19 cellular contexts compared by ENCODE assay signal in the genomic region with DNA sequence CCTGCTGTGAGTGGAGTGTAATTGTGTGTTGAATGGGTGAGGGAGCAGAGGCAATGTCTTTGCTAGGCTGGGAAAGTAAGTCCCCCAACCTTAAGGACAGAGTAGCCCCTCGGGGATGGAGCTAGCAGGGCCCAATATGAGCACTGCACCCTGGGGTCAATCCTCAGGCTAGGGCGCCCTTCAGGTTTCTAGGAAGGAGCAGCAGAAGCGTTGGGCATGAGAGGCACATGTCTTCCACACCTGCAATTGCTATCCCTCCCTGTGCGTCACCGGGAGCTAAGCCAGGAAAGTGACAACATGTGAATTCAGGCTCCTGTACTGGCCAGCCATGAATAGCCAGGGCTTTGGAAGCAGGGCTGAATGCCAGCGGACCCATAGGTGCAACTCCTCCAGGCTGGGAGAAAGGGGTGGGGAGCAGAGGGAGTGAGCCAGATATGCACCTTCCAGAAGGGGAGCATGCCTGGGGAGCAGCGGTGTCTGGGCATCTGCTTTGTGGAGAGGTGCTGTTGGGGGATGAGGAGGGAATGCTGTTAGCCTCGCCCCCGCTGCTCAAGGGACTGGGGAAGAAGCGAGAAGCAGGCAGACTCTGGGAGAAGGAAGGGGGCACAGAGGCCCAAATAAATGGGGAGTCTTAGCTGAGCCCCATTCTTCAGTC. TPM values are rescaled to one million over a fixed set of nuclear protein-coding genes. Genes with fewer than 3 reads are reported as not detected.
DNase-seq lines count a peak whose midpoint lies in the region; ATAC-seq, FAIRE-seq and TF ChIP-seq lines count a peak whose summit lies in the region.
"Had no signal": no experiment of that assay in that cellular context is flagged by ENCODE, and none has a peak within 500 bp of the region (broad histone marks: within the 10 kb centered on the region; RNA-seq: fewer than 3 reads in every experiment).

No MANE protein-coding gene starts in this region.

- peak; percentile 1 for ATAC-seq in aorta (ENCODE audit: low FRiP score)
- ATAC-seq: T-cell had no signal

- peaks cover 99% of the 10 kb centered on the region for H3K27me3 Mint-ChIP-seq in neural crest cell (ENCODE audit: low read depth)

- H3K9me3 Mint-ChIP-seq in neural crest cell = no peaks in the 10 kb centered on the region
- H3K9me3 Mint-ChIP-seq: activated B cell treated with CpG ODN at 0.5 μM for 24 hours; dendritic cell treated with granulocyte-macrophage colony-stimulating factor and Interleukin-4, amounts not matched to agents 40 ng/mL and 50 ng/mL, for 4 days; T-cell had no signal

- H3K4me1 ChIP-seq in aorta (ENCODE audit: control insufficient read depth in 1 of 2, insufficient read depth in 2 of 2, low read length in 2 of 2) = no peaks in the 10 kb centered on the region

- H3K4me3 ChIP-seq in epithelial cell of proximal tubule (ENCODE audit: low read depth, low read length) = peak overlapping the region; percentile 6
- H3K4me3 ChIP-seq in aorta (ENCODE audit: low read length in 2 of 2) = no peak overlapping the region
- H3K4me3 ChIP-seq: upper lobe of left lung had no signal

- intact Hi-C loops in aorta (cut with DNase I) = loop anchor here in 1 of 2 donors (5.0 kb wide), 1 partner anchor 108 kb away; no protein-coding TSS in a partner anchor

- no peak overlapping the region for H3K27ac ChIP-seq in aorta (ENCODE audit: low read depth in 1 of 2, low read length in 2 of 2)
- H3K27ac ChIP-seq: upper lobe of left lung had no signal

- no peaks in the 10 kb centered on the region for H3K36me3 ChIP-seq in aorta (ENCODE audit: control insufficient read depth in 1 of 2, insufficient read depth in 2 of 2, low read length in 1 of 2)
- H3K36me3 ChIP-seq: upper lobe of left lung had no signal

- FAIRE-seq in D721Med (lab: Jason Lieb, UNC) = no peak
- FAIRE-seq: RCC 7860 had no signal

- H3K27ac Mint-ChIP-seq in neural crest cell (ENCODE audit: unreplicated experiment) = no peak overlapping the region
- H3K27ac Mint-ChIP-seq: activated B cell treated with CpG ODN at 0.5 μM for 24 hours; CD14-positive monocyte; dendritic cell treated with granulocyte-macrophage colony-stimulating factor and Interleukin-4, amounts not matched to agents 40 ng/mL and 50 ng/mL, for 4 days; naive B cell had no signal

- peak overlapping the region; percentile 45 for H3K4me3 Mint-ChIP-seq in neural crest cell
- H3K4me3 Mint-ChIP-seq: activated B cell treated with CpG ODN at 0.5 μM for 24 hours; dendritic cell treated with granulocyte-macrophage colony-stimulating factor and Interleukin-4, amounts not matched to agents 40 ng/mL and 50 ng/mL, for 4 days; T-cell had no signal

- DNase-seq in NCI-H2107 treated with DMSO at 0.1 percent for 48 hours (lab: John Stamatoyannopoulos, UW; ENCODE audit: unreplicated experiment) = peak; percentile 35
- no peak for DNase-seq in NCI-H2107 (lab: John Stamatoyannopoulos, UW)
- DNase-seq in epithelial cell of proximal tubule (ENCODE audit: low read depth) = no peak
- no peak for DNase-seq in neural crest cell (ENCODE audit: low read depth, low spot score)
- DNase-seq in aorta = no peak
- no peak for DNase-seq in hypothalamus (lab: John Stamatoyannopoulos, UW)
- no peak for DNase-seq in NOMO-1 treated with DMSO at 0.1 percent for 48 hours (lab: John Stamatoyannopoulos, UW; ENCODE audit: unreplicated experiment)
- no peak for DNase-seq in D721Med (ENCODE audit: insufficient read length, low spot score)
- DNase-seq: activated B cell treated with CpG ODN at 0.5 μM for 24 hours, activated gamma-delta T cell treated with Interleukin-2 at 50 U/mL for 16 hours, naive B cell, NCI-H2029, T-cell, upper lobe of left lung had no signal

- H3K9me3 ChIP-seq in aorta (ENCODE audit: control insufficient read depth, low read length) = no peaks in the 10 kb centered on the region
- H3K9me3 ChIP-seq: upper lobe of left lung had no signal

- WGBS in aorta, 2 donors = 62 to 77% methylated on average over 10 of the region's 10 CpGs

- H3K27me3 ChIP-seq in aorta (ENCODE audit: control insufficient read depth in 1 of 2, insufficient read depth in 2 of 2, low read length in 1 of 2) = no peaks in the 10 kb centered on the region

- TF ChIP-seq CTCF in epithelial cell of proximal tubule (conservative IDR thresholded peaks at IDR 0.05; ENCODE audit: low read depth, low read length) = no peak
- no peak for TF ChIP-seq CTCF in neural crest cell (conservative IDR thresholded peaks at IDR 0.05)
- TF ChIP-seq CTCF in D721Med (IDR thresholded peaks at IDR 0.05; ENCODE audit: insufficient read depth, missing control alignments) = no peak

- H3K4me1 Mint-ChIP-seq in neural crest cell = peaks cover 3% of the 10 kb centered on the region

- peaks cover 3% of the 10 kb centered on the region for H3K36me3 Mint-ChIP-seq in neural crest cell (ENCODE audit: low read depth)
- H3K36me3 Mint-ChIP-seq: naive B cell, T-cell had no signal

RNA-seq across cellular contexts. Expression of gene HOXC5, which starts 6.0 kb away (rescaled TPM):
- total RNA-seq in epithelial cell of proximal tubule (0.80 and 1.2 TPM in 2 replicates), neural crest cell (3.5 and 3.8 TPM in 2 replicates), aorta (1 to 10 TPM; 3.8 to 3.9 TPM)
- not detected for polyA plus RNA-seq in aorta
- total RNA-seq: activated B cell treated with CpG ODN at 0.5 μM for 24 hours, left ventricle myocardium superior, right cardiac atrium, T-cell had no signal
- polyA plus RNA-seq: CD14-positive monocyte had no signal

RNA-seq across cellular contexts. Expression of gene HOXC6, which starts 10.6 kb away (rescaled TPM):
- total RNA-seq in epithelial cell of proximal tubule (2.7 and 3.2 TPM in 2 replicates), neural crest cell (10.7 and 11.0 TPM in 2 replicates), aorta (10 to 100 TPM; 14.7 to 17.1 TPM)
- 1 to 10 TPM; 1.5 to 3.3 TPM for polyA plus RNA-seq in aorta
- total RNA-seq: activated B cell treated with CpG ODN at 0.5 μM for 24 hours, T-cell had no signal
- polyA plus RNA-seq: CD14-positive monocyte had no signal

RNA-seq across cellular contexts. Expression of gene HOXC4, which starts 14.7 kb away (rescaled TPM):
- total RNA-seq in epithelial cell of proximal tubule = 2.8 and 3.3 TPM in 2 replicates
- total RNA-seq in neural crest cell = 5.6 and 8.3 TPM in 2 replicates
- 10 to 100 TPM; 10.1 to 18.4 TPM for total RNA-seq in aorta
- polyA plus RNA-seq in aorta = 1 to 10 TPM; 1.4 to 1.8 TPM
- total RNA-seq: left ventricle myocardium superior had no signal
- polyA plus RNA-seq: CD14-positive monocyte had no signal

RNA-seq across cellular contexts. Expression of gene HOXC8, which starts 30.1 kb away (rescaled TPM):
- total RNA-seq in epithelial cell of proximal tubule = 1.3 and 1.4 TPM in 2 replicates
- total RNA-seq in neural crest cell = 4.5 and 4.8 TPM in 2 replicates
- 1 to 10 TPM; 4.2 to 6.4 TPM for total RNA-seq in aorta
- under 1 TPM in 1 of 2 donors, not detected in 1; 0.75 TPM for polyA plus RNA-seq in aorta
- total RNA-seq: activated B cell treated with CpG ODN at 0.5 μM for 24 hours, left ventricle myocardium superior, right cardiac atrium, T-cell, upper lobe of left lung had no signal
- polyA plus RNA-seq: CD14-positive monocyte, right cardiac atrium had no signal

RNA-seq across cellular contexts. Expression of gene HOXC9, which starts 38.9 kb away (rescaled TPM):
- total RNA-seq in epithelial cell of proximal tubule (9.9 and 11.0 TPM in 2 replicates), neural crest cell (5.6 and 6.3 TPM in 2 replicates), aorta (1 to 10 TPM; 2.6 to 9.0 TPM)
- polyA plus RNA-seq in aorta = under 1 TPM in 1 of 2 donors, not detected in 1; 0.38 TPM
- total RNA-seq: activated B cell treated with CpG ODN at 0.5 μM for 24 hours, left ventricle myocardium superior, T-cell had no signal
- polyA plus RNA-seq: CD14-positive monocyte, right cardiac atrium had no signal
